ENCODE assay signal across 14 cellular contexts in genomic region chr3:150555859-150556436, GRCh38.
"Had no signal": no experiment of that assay in that cellular context is flagged by ENCODE, and none has a peak within 500 bp of the region (broad histone marks: within the 10 kb centered on the region; RNA-seq: fewer than 3 reads in every experiment).

No MANE protein-coding gene starts in this region.

- H3K27ac Mint-ChIP-seq: activated CD4-positive, alpha-beta T cell treated with anti-CD3 and anti-CD28 coated beads, Interleukin-2, amount 10 ng/mL, durations not matched to agents 24 days and 14 days; activated naive CD4-positive, alpha-beta T cell treated with anti-CD3 and anti-CD28 coated beads, Interleukin-2, amount 10 ng/mL, durations not matched to agents 7 days and 5 days had no signal

- H3K9me3 Mint-ChIP-seq: activated CD4-positive, alpha-beta T cell treated with anti-CD3 and anti-CD28 coated beads, Interleukin-2, amount 10 ng/mL, durations not matched to agents 24 days and 14 days; activated naive CD4-positive, alpha-beta T cell treated with anti-CD3 and anti-CD28 coated beads, Interleukin-2, amount 10 ng/mL, durations not matched to agents 7 days and 5 days; central memory CD8-positive, alpha-beta T cell had no signal

- H3K4me3 ChIP-seq: body of pancreas, esophagus squamous epithelium, tibial artery had no signal

- H3K27me3 Mint-ChIP-seq: activated CD4-positive, alpha-beta T cell treated with anti-CD3 and anti-CD28 coated beads, Interleukin-2, amount 10 ng/mL, durations not matched to agents 24 days and 14 days; activated naive CD4-positive, alpha-beta T cell treated with anti-CD3 and anti-CD28 coated beads, Interleukin-2, amount 10 ng/mL, durations not matched to agents 7 days and 5 days; central memory CD8-positive, alpha-beta T cell had no signal

- H3K27ac ChIP-seq: body of pancreas, esophagus squamous epithelium, parathyroid adenoma, tibial artery, WERI-Rb-1 had no signal

- H3K4me1 ChIP-seq: body of pancreas, parathyroid adenoma, tibial artery had no signal

- ATAC-seq: body of pancreas had no signal

- FAIRE-seq: endometrium had no signal

- H2AFZ ChIP-seq: parathyroid adenoma had no signal

- H3K27me3 ChIP-seq: body of pancreas, esophagus squamous epithelium, tibial artery had no signal

- H3K9me3 ChIP-seq: body of pancreas, esophagus squamous epithelium, tibial artery had no signal

- H3K9ac ChIP-seq: parathyroid adenoma had no signal

- DNase-seq: activated CD4-positive, alpha-beta T cell treated with anti-CD3 and anti-CD28 coated beads, Interleukin-2, amount 10 ng/mL, durations not matched to agents 24 days and 14 days; activated naive CD4-positive, alpha-beta T cell treated with anti-CD3 and anti-CD28 coated beads, Interleukin-2, amount 10 ng/mL, durations not matched to agents 7 days and 5 days; amniotic stem cell; body of pancreas; esophagus squamous epithelium; foreskin fibroblast; glutamatergic neuron; stimulated activated CD4-positive, alpha-beta T cell treated with anti-CD3 and anti-CD28 coated beads, Interleukin-4, amount 100 ng/mL, for 1 hour; stimulated activated CD8-positive, alpha-beta memory T cell treated with anti-CD3 and anti-CD28 coated beads, Interleukin-4, amount 100 ng/mL, for 48 hours; tibial artery; WERI-Rb-1 had no signal

- H3K4me3 Mint-ChIP-seq: activated CD4-positive, alpha-beta T cell treated with anti-CD3 and anti-CD28 coated beads, Interleukin-2, amount 10 ng/mL, durations not matched to agents 24 days and 14 days; activated naive CD4-positive, alpha-beta T cell treated with anti-CD3 and anti-CD28 coated beads, Interleukin-2, amount 10 ng/mL, durations not matched to agents 7 days and 5 days; central memory CD8-positive, alpha-beta T cell had no signal
